ENCODE assay signal across 8 cellular contexts in genomic region chr3:113844622-113845222, GRCh38. TPM values are rescaled to one million over a fixed set of nuclear protein-coding genes. Genes with fewer than 3 reads are reported as not detected.
DNase-seq lines count a peak whose midpoint lies in the region; ATAC-seq, FAIRE-seq and TF ChIP-seq lines count a peak whose summit lies in the region.

No MANE protein-coding gene starts in this region.

- no peaks in the 10 kb centered on the region for H3K9me3 ChIP-seq in CD4-positive, alpha-beta memory T cell (ENCODE audit: control insufficient read depth in 1 of 2, low read length in 2 of 2)
- H3K9me3 ChIP-seq in gastrocnemius medialis = no peaks in the 10 kb centered on the region

- no peaks in the 10 kb centered on the region for H3K9me3 Mint-ChIP-seq in CD4-positive, alpha-beta memory T cell

- H3K4me3 ChIP-seq in CD4-positive, alpha-beta memory T cell (ENCODE audit: low read length in 2 of 2) = no peak overlapping the region
- H3K4me3 ChIP-seq in gastrocnemius medialis = no peak overlapping the region

- H3K4me1 ChIP-seq in CD4-positive, alpha-beta memory T cell (ENCODE audit: insufficient read depth, low read length) = no peaks in the 10 kb centered on the region
- H3K4me1 ChIP-seq in gastrocnemius medialis = no peaks in the 10 kb centered on the region

- peaks cover 0 to 1% of the 10 kb centered on the region in 2 donors for H3K27me3 Mint-ChIP-seq in CD4-positive, alpha-beta memory T cell

- H3K4me1 Mint-ChIP-seq in CD4-positive, alpha-beta memory T cell = peaks cover 0 to 3% (median 0%) of the 10 kb centered on the region in 4 donors

- H3K27me3 ChIP-seq in CD4-positive, alpha-beta memory T cell (ENCODE audit: insufficient read depth, low read length) = no peaks in the 10 kb centered on the region
- no peaks in the 10 kb centered on the region for H3K27me3 ChIP-seq in gastrocnemius medialis

- peak in 2 of 5 experiments; percentile 28 to 43 for TF ChIP-seq CTCF in gastrocnemius medialis (IDR thresholded peaks at IDR 0.05 in 4 of 5, conservative IDR thresholded peaks at IDR 0.05 in 1 of 5)

- H3K4me3 Mint-ChIP-seq in CD4-positive, alpha-beta memory T cell = no peak overlapping the region

- H3K27ac Mint-ChIP-seq in CD4-positive, alpha-beta memory T cell = no peak overlapping the region

- H3K27ac ChIP-seq in CD4-positive, alpha-beta memory T cell (ENCODE audit: low read depth, low read length) = no peak overlapping the region
- no peak overlapping the region for H3K27ac ChIP-seq in gastrocnemius medialis

- ATAC-seq in HG03139 (IDR thresholded peaks at IDR 0.05; ENCODE audit: unreplicated experiment) (no peak), gastrocnemius medialis (no peak)

- POLR2A ChIA-PET in CD4-positive, alpha-beta memory T cell (lab: Charles Lee; ENCODE audit: partially characterized antibody) = interaction anchor here (0.9 kb wide), 1 partner anchor 98 kb away, joined by 3 read pairs; the partner anchor contains the start of gene ATP6V1A

- no peak for TF ChIP-seq POLR2A in gastrocnemius medialis (IDR thresholded peaks at IDR 0.05)

- peak in 4 of 5 donors; percentile 6 to 18 (median 14) for DNase-seq in CD4-positive, alpha-beta memory T cell
- DNase-seq in H4 (ENCODE audit: low spot score) (peak; percentile 36), NCI-H446 treated with DMSO at 0.1 percent for 48 hours (lab: John Stamatoyannopoulos, UW) (peak; percentile 14), myocyte (ENCODE audit: low read depth) (peak; percentile 69), gastrocnemius medialis (no peak)
- no peak for DNase-seq in activated T-cell treated with anti-CD3 and anti-CD28 coated beads, Interleukin-2, amount 50 U/mL, for 48 hours

- CTCF ChIA-PET in CD4-positive, alpha-beta memory T cell (lab: Charles Lee; ENCODE audit: partially characterized antibody) = interaction anchor here (0.7 to 13.2 kb wide), 12 partner anchors 14 to 1847 kb away, joined by 3 to 157 read pairs (median 4); no protein-coding TSS in a partner anchor

- no peaks in the 10 kb centered on the region for H3K36me3 ChIP-seq in CD4-positive, alpha-beta memory T cell (ENCODE audit: insufficient read depth, low read length)
- no peaks in the 10 kb centered on the region for H3K36me3 ChIP-seq in gastrocnemius medialis

- H3K36me3 Mint-ChIP-seq in CD4-positive, alpha-beta memory T cell = no peaks in the 10 kb centered on the region

- in situ Hi-C loops in gastrocnemius medialis (cut with MboI; ENCODE audit: low sequenced_read_pairs in 4 of 4) = loop anchor here in 1 of 4 donors (10.0 kb wide), 1 partner anchor 210 kb away; the partner anchor contains the start of genes CCDC191 and QTRT2

- FAIRE-seq in colon (lab: Jason Lieb, UNC) = peak; percentile 33

- intact Hi-C loops in CD4-positive, alpha-beta memory T cell (cut with micrococcal nuclease) = loop anchor here (1.0 to 10.0 kb wide), 2 partner anchors 574 to 1970 kb away; no protein-coding TSS in a partner anchor
- intact Hi-C loops in gastrocnemius medialis (cut with DNase I; ENCODE audit: low total_unique reads) = no loop called here

RNA-seq across cellular contexts. Expression of gene GRAMD1C, which starts 6.1 kb away (rescaled TPM):
- 1 to 10 TPM; 2.6 to 2.8 TPM for total RNA-seq in CD4-positive, alpha-beta memory T cell
- under 1 TPM in 1 of 2 donors, not detected in 1; 0.45 TPM for polyA plus RNA-seq in CD4-positive, alpha-beta memory T cell
- 0.23 and 0.81 TPM in 2 replicates for total RNA-seq in H4 (2014; rRNA removed; shearing (Covaris generic))
- 0.13 and 0.16 TPM in 2 replicates for total RNA-seq in myocyte
- 0.04 TPM for polyA plus RNA-seq in myocyte (2012)
- under 1 TPM in 2 of 4 donors, not detected in 2; 0.29 to 0.95 TPM for total RNA-seq in gastrocnemius medialis

Comparison
In these comparisons a context has a peak if more than half of its experiments do, and no peak if none do; other contexts are left out.
1. DNase-seq: peak in CD4-positive, alpha-beta memory T cell (4 of 5), H4 (single experiment), NCI-H446 treated with DMSO at 0.1 percent for 48 hours (single experiment) and myocyte (single experiment); none in activated T-cell treated with anti-CD3 and anti-CD28 coated beads, Interleukin-2, amount 50 U/mL, for 48 hours (0 of 2) and gastrocnemius medialis (0 of 2).